10 cellular contexts compared by ENCODE assay signal in genomic region chr1:79052829-79053449, GRCh38. TPM values are rescaled to one million over a fixed set of nuclear protein-coding genes. Genes with fewer than 3 reads are reported as not detected.
A peak's percentile ranks its signal among the peaks of the same experiment; 100 is the strongest.
DNase-seq lines count a peak whose midpoint lies in the region; ATAC-seq and TF ChIP-seq lines count a peak whose summit lies in the region.
"Had no signal": no experiment of that assay in that cellular context is flagged by ENCODE, and none has a peak within 500 bp of the region (broad histone marks: within the 10 kb centered on the region; RNA-seq: fewer than 3 reads in every experiment).

No MANE protein-coding gene starts in this region.

- H3K27ac ChIP-seq in body of pancreas = no peak overlapping the region
- H3K27ac ChIP-seq: epithelial cell of prostate had no signal

- no peaks in the 10 kb centered on the region for H3K27me3 ChIP-seq in body of pancreas

- no peaks in the 10 kb centered on the region for H3K9me3 ChIP-seq in body of pancreas

- in situ Hi-C loops in GM13977 (cut with MboI; ENCODE audit: low pct_unique_long_range_greater_than_20kb, low sequenced_read_pairs, unreplicated experiment) = no loop called here

- H3K36me3 ChIP-seq in body of pancreas (replicated peaks in 1 of 2; ENCODE audit: insufficient read depth in 1 of 2, low read depth in 2 of 2) = no peaks in the 10 kb centered on the region

- H3K4me1 ChIP-seq in body of pancreas = no peaks in the 10 kb centered on the region

- intact Hi-C loops in body of pancreas (cut with DNase I) = no loop called here

- TF ChIP-seq POLR2A in body of pancreas (IDR thresholded peaks at IDR 0.05) = no peak

- peak; percentile 98 for ATAC-seq in GM21526 (IDR thresholded peaks at IDR 0.05; ENCODE audit: low FRiP score, unreplicated experiment)
- no peak for ATAC-seq in body of pancreas

- TF ChIP-seq CTCF in GM13977 (IDR thresholded peaks at IDR 0.05; ENCODE audit: extremely low read depth, insufficient read depth, missing control alignments) (no peak), body of pancreas (IDR thresholded peaks at IDR 0.05) (no peak)

- 32 to 43% methylated on average over 4 of the region's 4 CpGs for WGBS in body of pancreas, 2 donors

- no peak overlapping the region for H3K4me3 ChIP-seq in body of pancreas

- DNase-seq in GM13977 (ENCODE audit: low spot score) (peak; percentile 33), HT1080 (ENCODE audit: low read depth) (peak; percentile 52), iris pigment epithelial cell (ENCODE audit: low read depth) (peak; percentile 21), NCI-H2196 (lab: John Stamatoyannopoulos, UW; ENCODE audit: unreplicated experiment) (no peak), body of pancreas (no peak), NCI-H1048 (lab: John Stamatoyannopoulos, UW) (no peak), midbrain (lab: John Stamatoyannopoulos, UW) (no peak)
- DNase-seq: Kasumi-1 had no signal

RNA-seq across cellular contexts. Expression of gene ADGRL4, which starts 46.4 kb away (rescaled TPM):
- total RNA-seq in HT1080 (2014; rRNA removed; shearing (Covaris generic)) = 52.1 and 63.2 TPM in 2 replicates
- 39.8 and 46.8 TPM in 2 replicates for polyA plus RNA-seq in HT1080 (2015; cell fraction: cytosol; rRNA removed)
- polyA plus RNA-seq in HT1080 (2015; cell fraction: nucleus; rRNA removed) = 34.1 and 36.6 TPM in 2 replicates
- total RNA-seq in body of pancreas = 1 to 10 TPM; 4.3 to 6.2 TPM

Comparison
In these comparisons a context has a peak if more than half of its experiments do, and no peak if none do; other contexts are left out.
1. DNase-seq: peak in GM13977 (single experiment), HT1080 (single experiment) and iris pigment epithelial cell (single experiment); none in NCI-H2196 (single experiment), body of pancreas (0 of 4), NCI-H1048 (single experiment) and midbrain (single experiment).